ENCODE assay signal across 1 cellular context in the genomic region with DNA sequence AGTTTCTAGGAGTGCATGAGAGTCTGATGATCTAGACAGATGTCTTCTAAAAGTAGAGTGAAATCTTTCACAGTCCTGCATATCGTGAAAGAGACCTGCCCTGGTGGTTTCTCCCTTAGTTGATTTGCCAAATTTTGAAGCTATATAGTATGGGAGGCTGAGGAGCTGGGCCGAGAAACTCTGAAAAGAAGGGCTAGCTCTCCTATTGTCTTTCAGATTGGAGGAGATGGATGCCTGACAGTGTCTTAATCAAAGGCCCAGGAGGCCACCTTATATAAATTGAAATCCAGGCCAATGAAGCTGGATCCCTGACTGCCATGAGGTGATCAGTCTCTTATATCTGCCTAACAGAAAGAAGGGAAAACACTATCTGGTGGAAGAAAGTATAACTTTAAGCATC.
TF ChIP-seq lines count a peak whose summit lies in the region.

No MANE protein-coding gene starts in this region.

TF ChIP-seq in GM23338, 12 proteins besides CTCF, POLR2A, EP300 and RAD21 (continued from another document):
- TF ChIP-seq POLR2AphosphoS5 (IDR thresholded peaks at IDR 0.05; ENCODE audit: low read depth) (no peak), STAT1 (IDR thresholded peaks at IDR 0.05; ENCODE audit: unreplicated experiment) (no peak)
